ENCODE assay signal across 8 cellular contexts in genomic region chr19:18660051-18660910, GRCh38. TPM values are rescaled to one million over a fixed set of nuclear protein-coding genes. Genes with fewer than 3 reads are reported as not detected.
A peak's percentile ranks its signal among the peaks of the same experiment; 100 is the strongest.
DNase-seq lines count a peak whose midpoint lies in the region; ATAC-seq and TF ChIP-seq lines count a peak whose summit lies in the region.
"Had no signal": no experiment of that assay in that cellular context is flagged by ENCODE, and none has a peak within 500 bp of the region (broad histone marks: within the 10 kb centered on the region; RNA-seq: fewer than 3 reads in every experiment).

No MANE protein-coding gene starts in this region.

- no peak overlapping the region for H3K9ac ChIP-seq in PC-3 (ENCODE audit: low read length)

- no peaks in the 10 kb centered on the region for H4K20me1 ChIP-seq in PC-3 (ENCODE audit: low read length)

- POLR2A ChIA-PET in PC-3 (lab: Charles Lee; ENCODE audit: unreplicated experiment), result no interaction called here

- no peaks in the 10 kb centered on the region for H3K79me2 ChIP-seq in PC-3 (ENCODE audit: low read length)

- H3F3A ChIP-seq in PC-3 (ENCODE audit: low read length, unreplicated experiment), result no peaks in the 10 kb centered on the region

- TF ChIP-seq POLR2A in stomach (IDR thresholded peaks at IDR 0.05), result no peak

- H3K4me3 ChIP-seq in PC-3 (ENCODE audit: low read length) (no peak overlapping the region), stomach (no peak overlapping the region)

- H3K4me1 ChIP-seq in PC-3 (ENCODE audit: insufficient read depth, low read length), result no peaks in the 10 kb centered on the region
- H3K4me1 ChIP-seq in stomach, result peaks cover 5 to 69% (median 42%) of the 10 kb centered on the region in 4 donors

- no peak for TF ChIP-seq EP300 in stomach (IDR thresholded peaks at IDR 0.05)

- no peak overlapping the region for H2AFZ ChIP-seq in PC-3 (ENCODE audit: low read length)

- DNase-seq in PC-3 (no peak), fibroblast of peridontal ligament (ENCODE audit: extremely low read depth) (peak; percentile 17), stomach (no peak), NCI-H2081 treated with DMSO at 0.1 percent for 48 hours (lab: John Stamatoyannopoulos, UW) (no peak), posterior cingulate gyrus (no peak), HPDE6-E6E7 (ENCODE audit: extremely low spot score) (no peak)
- DNase-seq: erythroblast, NCI-H1930 had no signal

- intact Hi-C loops in PC-3 (cut with micrococcal nuclease) (no loop called here), stomach (cut with DNase I; ENCODE audit: low total_unique reads) (no loop called here), posterior cingulate gyrus (cut with DNase I) (no loop called here)

- no peak overlapping the region for H3K27ac ChIP-seq in PC-3 (ENCODE audit: low read length)
- H3K27ac ChIP-seq in stomach, result peak overlapping the region in 4 of 5 donors; percentile 71 to 79 (median 78)

- H3K4me2 ChIP-seq in PC-3 (ENCODE audit: low read length), result no peak overlapping the region

- H3K9me2 ChIP-seq in PC-3 (replicated peaks; ENCODE audit: low read length), result no peaks in the 10 kb centered on the region

- 80 to 90% (median 81%) methylated on average over 16 to 37 of the region's 37 CpGs for WGBS in stomach, 5 donors

- TF ChIP-seq CTCF in PC-3 (conservative IDR thresholded peaks at IDR 0.05; ENCODE audit: low read depth, low read length) (no peak), stomach (IDR thresholded peaks at IDR 0.05) (no peak)

- no TSS peak for BruUV-seq in PC-3 (replicated peaks; lab: Mats Ljungman, UMichigan)

- CTCF ChIA-PET in PC-3 (lab: Charles Lee), result no interaction called here

- H3K27me3 ChIP-seq in PC-3 (ENCODE audit: low read length) (no peaks in the 10 kb centered on the region), stomach (no peaks in the 10 kb centered on the region)

- no peaks in the 10 kb centered on the region for H3K9me3 ChIP-seq in PC-3 (ENCODE audit: low read length)
- H3K9me3 ChIP-seq in stomach, result no peaks in the 10 kb centered on the region

- ATAC-seq in PC-3, result peak; percentile 77

- H3K36me3 ChIP-seq in PC-3 (ENCODE audit: low read depth, low read length) (no peaks in the 10 kb centered on the region), stomach (peaks cover 0 to 14% (median 13%) of the 10 kb centered on the region in 4 donors)

RNA-seq across cellular contexts. Expression of gene CRTC1, which starts 23.2 kb away (rescaled TPM):
- total RNA-seq in PC-3 (2014; rRNA removed) (6.7 and 8.5 TPM in 2 replicates), stomach (10 to 100 TPM in 1 of 5 donors, 1 to 10 TPM in 3, not detected in 1; 4.2 to 28.0 (median 4.7) TPM)
- 1 to 10 TPM; 4.6 to 8.4 (median 4.6) TPM for polyA plus RNA-seq in stomach

RNA-seq across cellular contexts. Expression of gene KLHL26, which starts 23.5 kb away (rescaled TPM):
- total RNA-seq in PC-3 (2014; rRNA removed) (8.4 and 12.7 TPM in 2 replicates), stomach (10 to 100 TPM in 2 of 5 donors, 1 to 10 TPM in 3; 1.2 to 45.1 (median 7.0) TPM)
- polyA plus RNA-seq in stomach, result 1 to 10 TPM; 3.2 to 4.4 (median 3.7) TPM

RNA-seq across cellular contexts. Expression of gene TMEM59L, which starts 47.6 kb away (rescaled TPM):
- 0.17 and 0.44 TPM in 2 replicates for total RNA-seq in PC-3 (2014; rRNA removed)
- 1 to 10 TPM in 2 of 5 donors, not detected in 3; 1.8 to 4.7 TPM for total RNA-seq in stomach
- polyA plus RNA-seq in stomach, result 1 to 10 TPM in 1 of 3 donors, under 1 TPM in 1, not detected in 1; 0.25 to 3.7 TPM

RNA-seq across cellular contexts. Expression of gene CRLF1, which starts 53.7 kb away (rescaled TPM):
- total RNA-seq in PC-3 (2014; rRNA removed), result 0.23 and 2.6 TPM in 2 replicates
- 10 to 100 TPM in 1 of 5 donors, 1 to 10 TPM in 3, not detected in 1; 2.6 to 12.6 (median 5.6) TPM for total RNA-seq in stomach
- polyA plus RNA-seq in stomach, result 10 to 100 TPM; 12.3 to 15.9 (median 14.2) TPM
